9 cellular contexts compared by ENCODE assay signal in the genomic region with DNA sequence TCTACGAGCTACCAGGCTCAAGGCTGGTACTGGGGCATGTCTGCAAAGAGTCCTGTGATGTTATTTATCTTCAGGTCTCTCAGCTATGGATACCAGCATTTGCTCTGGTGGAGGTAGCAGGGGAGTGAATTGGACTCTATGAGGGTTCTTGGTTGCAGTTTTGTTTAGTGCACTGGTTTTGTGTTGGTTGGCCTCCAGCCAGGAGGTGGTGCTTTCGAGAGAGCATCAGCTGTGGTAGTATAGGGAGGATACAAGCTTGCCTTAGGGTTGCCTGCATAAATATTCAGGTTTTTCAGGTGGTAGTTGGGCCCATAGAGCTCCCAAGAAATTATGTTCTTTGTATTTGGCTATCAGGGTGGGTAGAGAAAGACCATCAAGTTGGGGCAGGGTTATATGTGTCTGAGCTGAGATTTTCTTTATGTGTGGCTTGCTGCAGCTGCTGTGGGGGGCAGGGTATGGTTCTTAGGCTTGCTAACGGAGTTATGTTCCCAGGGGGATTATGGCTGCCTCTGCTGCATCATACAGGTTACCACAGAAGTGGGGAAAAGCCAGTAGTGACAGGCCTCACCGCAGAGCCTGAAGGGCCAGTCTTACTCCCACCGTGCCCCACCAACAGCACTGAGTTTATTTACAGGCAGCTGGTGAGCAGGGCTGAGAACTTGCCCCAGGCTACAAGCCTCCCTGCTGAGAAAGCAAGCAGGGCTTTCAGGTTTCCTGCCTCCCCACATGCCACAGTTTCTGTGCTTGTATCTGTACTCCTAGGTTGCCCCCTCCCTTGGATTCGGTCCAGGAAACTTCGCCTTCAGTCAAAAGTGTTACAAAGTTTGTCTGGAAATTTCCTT. TPM values are rescaled to one million over a fixed set of nuclear protein-coding genes. Genes with fewer than 3 reads are reported as not detected.
DNase-seq lines count a peak whose midpoint lies in the region; ATAC-seq and TF ChIP-seq lines count a peak whose summit lies in the region.
"Had no signal": no experiment of that assay in that cellular context is flagged by ENCODE, and none has a peak within 500 bp of the region (broad histone marks: within the 10 kb centered on the region; RNA-seq: fewer than 3 reads in every experiment).

No MANE protein-coding gene starts in this region.

- peak overlapping the region; percentile 87 for H3K4me2 ChIP-seq in BLaER1

- no peak for TF ChIP-seq POLR2A in gastrocnemius medialis (IDR thresholded peaks at IDR 0.05)

- H4K20me1 ChIP-seq in BLaER1 = no peaks in the 10 kb centered on the region

- in situ Hi-C loops in gastrocnemius medialis (cut with MboI; ENCODE audit: low sequenced_read_pairs in 4 of 4) = loop anchor here in 1 of 4 donors (25.0 kb wide), 1 partner anchor 1570 kb away; a partner anchor contains a TSS

- ATAC-seq in GM21381 (IDR thresholded peaks at IDR 0.05; ENCODE audit: unreplicated experiment) (peak; percentile 71), HG03460 (IDR thresholded peaks at IDR 0.05; ENCODE audit: unreplicated experiment) (peak; percentile 81), gastrocnemius medialis (no peak)

- H3K9me3 ChIP-seq in BLaER1 (peaks cover 66% of the 10 kb centered on the region), gastrocnemius medialis (no peaks in the 10 kb centered on the region)

- H3K27me3 ChIP-seq in BLaER1 (no peaks in the 10 kb centered on the region), gastrocnemius medialis (no peaks in the 10 kb centered on the region)

- intact Hi-C loops in gastrocnemius medialis (cut with DNase I; ENCODE audit: low total_unique reads) (no loop called here), posterior vena cava (cut with DNase I) (no loop called here)

- no peak for TF ChIP-seq CTCF in gastrocnemius medialis (IDR thresholded peaks at IDR 0.05 in 4 of 5, conservative IDR thresholded peaks at IDR 0.05 in 1 of 5)

- DNase-seq in brain pericyte (ENCODE audit: low read depth, low spot score) (peak; percentile 69), NCI-H446 treated with DMSO at 0.1 percent for 48 hours (lab: John Stamatoyannopoulos, UW) (no peak), gastrocnemius medialis (no peak), posterior vena cava (ENCODE audit: low spot score) (no peak)
- DNase-seq in activated T-cell treated with anti-CD3 and anti-CD28 coated beads, Interleukin-2, amount 50 U/mL, for 1 hour = no peak

- H3K36me3 ChIP-seq in BLaER1 = no peaks in the 10 kb centered on the region
- H3K36me3 ChIP-seq in gastrocnemius medialis = no peaks in the 10 kb centered on the region

- H3K27ac ChIP-seq in BLaER1 (peak overlapping the region; percentile 84), gastrocnemius medialis (no peak overlapping the region)

- H3K4me3 ChIP-seq in BLaER1 (peak overlapping the region; percentile 54), gastrocnemius medialis (no peak overlapping the region)

- peaks cover 37% of the 10 kb centered on the region for H3K4me1 ChIP-seq in BLaER1
- H3K4me1 ChIP-seq in gastrocnemius medialis = no peaks in the 10 kb centered on the region

- peak overlapping the region; percentile 71; the same call in 1 of the 2 replicates for H3K9ac ChIP-seq in BLaER1

RNA-seq across cellular contexts. Expression of a gene that starts 9.8 kb away (rescaled TPM):
- total RNA-seq in gastrocnemius medialis (10 to 100 TPM in 3 of 4 donors, 1 to 10 TPM in 1; 9.8 to 34.4 (median 17.3) TPM), posterior vena cava (10 to 100 TPM; 18.3 to 24.2 TPM)

RNA-seq across cellular contexts. Expression of a gene that starts 50.4 kb away (rescaled TPM):
- total RNA-seq in gastrocnemius medialis = not detected
- not detected for total RNA-seq in posterior vena cava
- total RNA-seq: dermis microvascular lymphatic vessel endothelial cell had no signal

Comparison
In these comparisons a context has a peak if more than half of its experiments do, and no peak if none do; other contexts are left out.
1. ATAC-seq: peak in GM21381 (single experiment) and HG03460 (single experiment); none in gastrocnemius medialis (0 of 2).